19 cellular contexts compared by ENCODE assay signal in the genomic region with DNA sequence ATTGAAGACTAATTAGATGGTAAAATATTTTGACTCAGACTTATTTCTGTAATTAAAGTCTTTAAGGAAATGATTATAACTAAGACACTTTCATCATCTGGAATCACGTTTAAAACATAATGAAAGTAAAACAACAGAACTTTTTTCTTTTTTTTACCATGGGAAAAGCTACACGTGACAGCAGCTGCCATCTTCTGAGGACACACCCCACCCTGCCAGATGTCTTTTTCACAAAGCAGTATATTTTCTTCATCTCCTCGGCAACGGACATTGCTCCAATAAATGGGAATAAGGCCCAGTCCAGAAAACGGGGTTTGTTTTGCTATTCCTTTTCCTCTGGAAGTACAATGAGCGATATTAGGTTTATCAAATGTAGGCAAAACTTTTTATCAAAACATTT. TPM values are rescaled to one million over a fixed set of nuclear protein-coding genes. Genes with fewer than 3 reads are reported as not detected.
DNase-seq lines count a peak whose midpoint lies in the region; TF ChIP-seq lines count a peak whose summit lies in the region.
"Had no signal": no experiment of that assay in that cellular context is flagged by ENCODE, and none has a peak within 500 bp of the region (broad histone marks: within the 10 kb centered on the region; RNA-seq: fewer than 3 reads in every experiment).

No MANE protein-coding gene starts in this region.

- H3K4me2 ChIP-seq in OCI-LY3 (ENCODE audit: low read length), result no peak overlapping the region
- peak overlapping the region; percentile 36 for H3K4me2 ChIP-seq in skeletal muscle satellite cell (ENCODE audit: low read length)
- H3K4me2 ChIP-seq: KMS-11 had no signal

- TF ChIP-seq POLR2A in esophagus muscularis mucosa (IDR thresholded peaks at IDR 0.05; ENCODE audit: low read depth), result no peak

- 56% methylated on average over 6 of the region's 6 CpGs for WGBS in esophagus muscularis mucosa

- H3K9ac ChIP-seq in OCI-LY3 (ENCODE audit: low read length) (no peak overlapping the region), skeletal muscle satellite cell (ENCODE audit: low read depth, low read length) (no peak overlapping the region)
- H3K9ac ChIP-seq: KMS-11 had no signal

- H3K27ac Mint-ChIP-seq in glutamatergic neuron (ENCODE audit: unreplicated experiment), result peak overlapping the region; percentile 93

- H3K27ac ChIP-seq in OCI-LY3 (ENCODE audit: low read length), result no peak overlapping the region
- no peak overlapping the region for H3K27ac ChIP-seq in esophagus muscularis mucosa (replicated peaks in 1 of 4)
- H3K27ac ChIP-seq: KMS-11 had no signal

- peak overlapping the region; percentile 44; the same call in 1 of the 2 replicates for H2AFZ ChIP-seq in OCI-LY3 (ENCODE audit: low read depth, low read length)

- H3K4me1 ChIP-seq in OCI-LY3 (ENCODE audit: low read length), result no peaks in the 10 kb centered on the region
- H3K4me1 ChIP-seq in skeletal muscle satellite cell (ENCODE audit: control insufficient read depth, insufficient read depth, low read length), result peaks cover 40% of the 10 kb centered on the region
- peaks cover 0 to 4% (median 0%) of the 10 kb centered on the region in 4 donors for H3K4me1 ChIP-seq in esophagus muscularis mucosa

- H3K4me1 Mint-ChIP-seq in glutamatergic neuron (ENCODE audit: low read depth, unreplicated experiment), result peaks cover 37% of the 10 kb centered on the region

- no peak for TF ChIP-seq CTCF in OCI-LY3 (IDR thresholded peaks at IDR 0.05; ENCODE audit: low read depth, low read length)
- TF ChIP-seq CTCF in glutamatergic neuron (IDR thresholded peaks at IDR 0.05; ENCODE audit: partially characterized antibody, unreplicated experiment), result no peak
- TF ChIP-seq CTCF in esophagus muscularis mucosa (IDR thresholded peaks at IDR 0.05), result no peak

- no peak overlapping the region for H3K4me3 ChIP-seq in OCI-LY3 (ENCODE audit: low read length)
- H3K4me3 ChIP-seq in skeletal muscle satellite cell (ENCODE audit: low read length), result no peak overlapping the region
- no peak overlapping the region for H3K4me3 ChIP-seq in esophagus muscularis mucosa

- no peaks in the 10 kb centered on the region for H3K27me3 ChIP-seq in OCI-LY3 (ENCODE audit: low read depth, low read length)
- no peaks in the 10 kb centered on the region for H3K27me3 ChIP-seq in skeletal muscle satellite cell (ENCODE audit: control insufficient read depth, insufficient read depth, low read length)
- H3K27me3 ChIP-seq in esophagus muscularis mucosa, result no peaks in the 10 kb centered on the region

- intact Hi-C loops in esophagus muscularis mucosa (cut with DNase I), result no loop called here

- peaks cover 5% of the 10 kb centered on the region for H3K9me3 Mint-ChIP-seq in glutamatergic neuron (ENCODE audit: unreplicated experiment)

- TF ChIP-seq EP300 in esophagus muscularis mucosa (IDR thresholded peaks at IDR 0.05), result no peak

- no peaks in the 10 kb centered on the region for H3K36me3 Mint-ChIP-seq in glutamatergic neuron (ENCODE audit: unreplicated experiment)

- DNase-seq in DMS53 (lab: John Stamatoyannopoulos, UW) (peak; percentile 21), DMS53 treated with DMSO at 0.1 percent for 48 hours (lab: John Stamatoyannopoulos, UW; ENCODE audit: unreplicated experiment) (no peak), glutamatergic neuron (no peak), esophagus muscularis mucosa (ENCODE audit: extremely low spot score) (no peak), cerebellum (ENCODE audit: low spot score) (no peak), NCI-H774 (lab: John Stamatoyannopoulos, UW) (no peak)
- DNase-seq: 8988T, C1 segment of cervical spinal cord, EL, NCI-H1105, NCI-H187 treated with DMSO at 0.1 percent for 48 hours, NCI-H2171 treated with DMSO at 0.1 percent for 48 hours, NCI-H510A, OCI-M1, RPMI8226, SIG-M5 had no signal

- H3K79me2 ChIP-seq in OCI-LY3 (ENCODE audit: low read length), result no peaks in the 10 kb centered on the region

- H3K36me3 ChIP-seq in OCI-LY3 (replicated peaks; ENCODE audit: low read depth, low read length), result no peaks in the 10 kb centered on the region
- H3K36me3 ChIP-seq in skeletal muscle satellite cell (ENCODE audit: insufficient read depth, low read length), result peaks cover 4% of the 10 kb centered on the region
- H3K36me3 ChIP-seq in esophagus muscularis mucosa, result no peaks in the 10 kb centered on the region

- no peaks in the 10 kb centered on the region for H4K20me1 ChIP-seq in OCI-LY3 (ENCODE audit: insufficient read depth, low read length)

- H3K27me3 Mint-ChIP-seq in glutamatergic neuron (ENCODE audit: unreplicated experiment), result peaks cover 5% of the 10 kb centered on the region

- H3K9me3 ChIP-seq in OCI-LY3 (ENCODE audit: insufficient read depth, low read length), result no peaks in the 10 kb centered on the region
- no peaks in the 10 kb centered on the region for H3K9me3 ChIP-seq in skeletal muscle satellite cell (replicated peaks; ENCODE audit: low read length)
- H3K9me3 ChIP-seq in esophagus muscularis mucosa, result no peaks in the 10 kb centered on the region

- peak overlapping the region; percentile 69 for H3K4me3 Mint-ChIP-seq in glutamatergic neuron (ENCODE audit: unreplicated experiment)

RNA-seq across cellular contexts. Expression of gene PRSS12, which starts 17.5 kb away (rescaled TPM):
- total RNA-seq in glutamatergic neuron (ENCODE audit: unreplicated experiment) (113 TPM), esophagus muscularis mucosa (1 to 10 TPM in 1 of 4 donors, under 1 TPM in 3; under 0.01 to 1.4 (median 0.48) TPM), cerebellum (6.4 TPM)
- total RNA-seq in skeletal muscle satellite cell (2012; rRNA removed), result 3.0 and 5.9 TPM in 2 replicates

Comparison
In these comparisons a context has a peak if more than half of its experiments do, and no peak if none do; other contexts are left out.
1. RNA of gene PRSS12, which starts 17.5 kb away (total RNA-seq): 113 TPM in glutamatergic neuron (single experiment); 6.4 TPM in cerebellum (single experiment) and under 0.01 to 1.4 TPM in esophagus muscularis mucosa; every median in the first group is over 10 times any median in the second.